ENCODE assay signal across 8 cellular contexts in the genomic region with DNA sequence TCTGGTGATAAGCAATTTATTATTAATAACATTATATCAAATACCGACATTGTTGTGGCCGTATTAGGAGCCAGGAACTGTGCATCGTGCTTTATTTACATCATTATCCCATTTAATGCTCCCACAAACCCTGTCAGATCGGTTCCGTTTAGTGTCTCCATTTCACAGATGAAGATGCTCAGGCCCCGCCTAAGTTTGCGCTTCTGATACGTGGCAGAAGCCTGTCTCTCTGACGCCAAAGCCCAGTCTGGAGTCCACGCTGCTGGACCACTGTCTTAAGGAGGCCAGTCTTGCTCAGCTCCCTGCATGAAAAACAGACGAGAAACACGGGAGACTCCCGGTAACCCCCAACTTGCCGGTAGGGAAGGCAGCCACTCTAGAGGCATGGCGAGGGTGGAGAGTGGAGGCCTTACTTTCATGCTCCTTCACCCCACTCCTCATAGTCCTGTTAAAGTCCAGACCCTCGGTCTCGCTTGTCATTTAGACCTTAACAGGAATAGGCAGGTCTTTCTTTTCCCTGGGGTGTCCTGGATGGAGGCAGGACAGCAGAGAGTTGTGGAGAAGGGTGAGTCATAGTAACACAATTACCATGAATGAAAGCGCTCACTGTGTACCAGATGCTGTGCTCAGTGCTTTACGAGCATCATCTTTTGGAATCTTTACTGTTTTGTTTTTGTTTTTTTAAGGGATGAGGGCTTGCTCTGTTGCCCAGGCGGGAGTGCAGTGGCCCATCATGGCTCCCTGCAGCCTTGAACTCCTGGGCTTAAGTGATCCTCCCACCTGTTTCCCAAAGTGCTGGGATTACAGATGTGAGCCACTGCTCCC. TPM values are rescaled to one million over a fixed set of nuclear protein-coding genes. Genes with fewer than 3 reads are reported as not detected.
DNase-seq lines count a peak whose midpoint lies in the region; ATAC-seq and TF ChIP-seq lines count a peak whose summit lies in the region.

No MANE protein-coding gene starts in this region.

- no peak overlapping the region for H3T11ph ChIP-seq in H9 (ENCODE audit: low read length)

- no peak overlapping the region; the same call in 1 of the 2 replicates for H3K14ac ChIP-seq in H9 (ENCODE audit: insufficient read depth, low read length)

- peak overlapping the region; percentile 37 for H3K9ac ChIP-seq in H9 (ENCODE audit: extremely low read depth, insufficient read length, low read length)

- H4K8ac ChIP-seq in H9 (replicated peaks; ENCODE audit: insufficient read length, low read depth, low read length), result no peak overlapping the region

- peak overlapping the region in 2 of 3 experiments; percentile 62 to 83; a peak in 4 of 7 replicates for H3K27ac Mint-ChIP-seq in H9
- peak overlapping the region; percentile 99 for H3K27ac Mint-ChIP-seq in activated CD4-positive, alpha-beta T cell treated with anti-CD3 and anti-CD28 coated beads, Interleukin-2, amount 10 ng/mL, durations not matched to agents 7 days and 5 days

- peaks cover 17% of the 10 kb centered on the region in 2 experiments for H3K4me1 Mint-ChIP-seq in H9
- H3K4me1 Mint-ChIP-seq in activated CD4-positive, alpha-beta T cell treated with anti-CD3 and anti-CD28 coated beads, Interleukin-2, amount 10 ng/mL, durations not matched to agents 7 days and 5 days, result peaks cover 52% of the 10 kb centered on the region

- H3K23ac ChIP-seq in H9 (ENCODE audit: insufficient read length, low read depth, low read length), result no peak overlapping the region

- H3K23me2 ChIP-seq in H9 (ENCODE audit: insufficient read length, low read depth, low read length, poor library complexity, severe bottlenecking), result peaks cover 6% of the 10 kb centered on the region

- H4K91ac ChIP-seq in H9 (ENCODE audit: insufficient read length, low read depth, low read length), result no peak overlapping the region

- POLR2A ChIA-PET in activated CD4-positive, alpha-beta T cell treated with anti-CD3 and anti-CD28 coated beads, Interleukin-2, amount 10 ng/mL, durations not matched to agents 7 days and 5 days (lab: Charles Lee), result interaction anchor here (1.4 kb wide), 1 partner anchor 29 kb away, joined by 5 read pairs; the partner anchor contains the start of gene C5orf24

- peak overlapping the region; percentile 89 to 92 for H3K4me3 Mint-ChIP-seq in H9
- H3K4me3 Mint-ChIP-seq in activated CD4-positive, alpha-beta T cell treated with anti-CD3 and anti-CD28 coated beads, Interleukin-2, amount 10 ng/mL, durations not matched to agents 7 days and 5 days, result peak overlapping the region; percentile 92

- H3K27me3 ChIP-seq in H9 (ENCODE audit: insufficient read depth, low read length) (no peaks in the 10 kb centered on the region), ectodermal cell (ENCODE audit: control insufficient read depth, insufficient read depth, low read length, poor library complexity, severe bottlenecking) (no peaks in the 10 kb centered on the region)

- intact Hi-C loops in lower leg skin (cut with DNase I; ENCODE audit: low total_unique reads), result no loop called here

- CTCF ChIA-PET in activated CD4-positive, alpha-beta T cell treated with anti-CD3 and anti-CD28 coated beads, Interleukin-2, amount 10 ng/mL, durations not matched to agents 7 days and 5 days (lab: Charles Lee), result interaction anchor here (0.5 to 2.5 kb wide), 3 partner anchors 29 to 397 kb away, joined by 3 to 19 read pairs (median 4); partner anchors contain the start of gene PCBD2

- no peaks in the 10 kb centered on the region for H3K36me3 ChIP-seq in ectodermal cell (ENCODE audit: control insufficient read depth, insufficient read depth, low read length)

- H3K4me1 ChIP-seq in H9 (ENCODE audit: insufficient read depth, low read length) (no peaks in the 10 kb centered on the region), ectodermal cell (ENCODE audit: control insufficient read depth, insufficient read depth, low read length) (no peaks in the 10 kb centered on the region)

- WGBS in H9 (ENCODE audit: extremely low coverage, insufficient read length, low lambda C conversion rate), result no CpG with 5 or more reads among the region's 20 CpGs
- WGBS in ectodermal cell, 2 experiments, result 22 to 25% methylated on average over 20 of the region's 20 CpGs
- WGBS in lower leg skin, 2 donors, result 7 to 9% methylated on average over 20 of the region's 20 CpGs

- no peaks in the 10 kb centered on the region for H3K9me3 ChIP-seq in H9 (ENCODE audit: control insufficient read depth, low read depth, low read length)
- no peaks in the 10 kb centered on the region for H3K9me3 ChIP-seq in ectodermal cell (ENCODE audit: control insufficient read depth, low read length)

- H3K4me3 ChIP-seq in ectodermal cell (ENCODE audit: insufficient read depth, low read depth, low read length) (peak overlapping the region; percentile 82), lower leg skin (ENCODE audit: low read depth, poor library complexity, severe bottlenecking) (peak overlapping the region; percentile 74)

- no peak overlapping the region for H2BK12ac ChIP-seq in H9 (ENCODE audit: insufficient read length, low read depth, low read length)

- H2BK5ac ChIP-seq in H9 (ENCODE audit: insufficient read length, low read length), result no peak overlapping the region

- H3K79me1 ChIP-seq in H9 (ENCODE audit: insufficient read depth, low read depth, low read length, poor library complexity, severe bottlenecking), result no peaks in the 10 kb centered on the region

- no peaks in the 10 kb centered on the region for H3K9me3 Mint-ChIP-seq in H9
- H3K9me3 Mint-ChIP-seq in activated CD4-positive, alpha-beta T cell treated with anti-CD3 and anti-CD28 coated beads, Interleukin-2, amount 10 ng/mL, durations not matched to agents 7 days and 5 days, result peaks cover 2% of the 10 kb centered on the region

- no peak overlapping the region for H3K4ac ChIP-seq in H9 (ENCODE audit: low read depth, low read length)

- H2AFZ ChIP-seq in H9 (ENCODE audit: low read length), result no peak overlapping the region

- peak overlapping the region; percentile 60 for H3K4me2 ChIP-seq in H9 (ENCODE audit: insufficient read depth, insufficient read length, low read length)

- H4K5ac ChIP-seq in H9 (ENCODE audit: insufficient read length, low read depth, low read length), result no peak overlapping the region

- H3K56ac ChIP-seq in H9 (ENCODE audit: insufficient read length, low read depth, low read length), result no peak overlapping the region

- no peak overlapping the region for H3K18ac ChIP-seq in H9 (ENCODE audit: insufficient read length, low read depth, low read length)

- no peaks in the 10 kb centered on the region for H3K79me2 ChIP-seq in H9 (ENCODE audit: insufficient read depth, low read length)

- TF ChIP-seq POLR2A in lower leg skin (IDR thresholded peaks at IDR 0.05), result no peak

- no peak overlapping the region for H2BK15ac ChIP-seq in H9 (ENCODE audit: low read depth, low read length)

- peak; percentile 85 for DNase-seq in EL
- DNase-seq in H9, result peak; percentile 27
- DNase-seq in NCI-H1092 (lab: John Stamatoyannopoulos, UW), result peak; percentile 19
- peak; percentile 40 for DNase-seq in activated CD4-positive, alpha-beta T cell treated with anti-CD3 and anti-CD28 coated beads, Interleukin-2, amount 10 ng/mL, durations not matched to agents 7 days and 5 days
- peak; percentile 69 to 89 for DNase-seq in lower leg skin (ENCODE audit: low spot score in 2 of 2)
- peak; percentile 49 to 53 for DNase-seq in stimulated activated CD4-positive, alpha-beta T cell treated with anti-CD3 and anti-CD28 coated beads, Interleukin-2, amount 100 ng/mL, for 24 hours

- no peak overlapping the region for H2BK120ac ChIP-seq in H9 (ENCODE audit: low read depth, low read length, poor library complexity, severe bottlenecking)

- peaks cover 0 to 5% (median 1%) of the 10 kb centered on the region in 3 experiments; a peak in 3 of 7 replicates for H3K36me3 Mint-ChIP-seq in H9 (ENCODE audit: insufficient read depth in 1 of 3, low read depth in 3 of 3)
- H3K36me3 Mint-ChIP-seq in activated CD4-positive, alpha-beta T cell treated with anti-CD3 and anti-CD28 coated beads, Interleukin-2, amount 10 ng/mL, durations not matched to agents 7 days and 5 days (ENCODE audit: low read depth), result peaks cover 23% of the 10 kb centered on the region

- no peak overlapping the region for H2AK5ac ChIP-seq in H9 (ENCODE audit: insufficient read length, low read length)

- no peaks in the 10 kb centered on the region for H4K20me1 ChIP-seq in H9 (ENCODE audit: control insufficient read depth, insufficient read depth, insufficient read length)

- H2BK20ac ChIP-seq in H9 (ENCODE audit: low read depth, low read length, poor library complexity, severe bottlenecking), result no peak overlapping the region

- no peaks in the 10 kb centered on the region for H3K27me3 Mint-ChIP-seq in H9 (ENCODE audit: low read depth)
- H3K27me3 Mint-ChIP-seq in activated CD4-positive, alpha-beta T cell treated with anti-CD3 and anti-CD28 coated beads, Interleukin-2, amount 10 ng/mL, durations not matched to agents 7 days and 5 days, result no peaks in the 10 kb centered on the region

- ATAC-seq in GM21367 (IDR thresholded peaks at IDR 0.05; ENCODE audit: unreplicated experiment), result no peak

- TF ChIP-seq CTCF in H9 (conservative IDR thresholded peaks at IDR 0.05) (no peak), lower leg skin (IDR thresholded peaks at IDR 0.05) (no peak)

- no peak overlapping the region for H3K27ac ChIP-seq in H9 (ENCODE audit: insufficient read length, low read depth, low read length)
- H3K27ac ChIP-seq in ectodermal cell (ENCODE audit: insufficient read depth, low read depth, low read length, poor library complexity, severe bottlenecking), result no peak overlapping the region

RNA-seq across cellular contexts. Expression of gene TXNDC15, which starts 0.9 kb away (rescaled TPM):
- total RNA-seq in H9 (2021), result 31.3 and 31.7 TPM in 2 replicates
- total RNA-seq in activated CD4-positive, alpha-beta T cell treated with anti-CD3 and anti-CD28 coated beads, Interleukin-2, amount 10 ng/mL, durations not matched to agents 7 days and 5 days, result 10 to 100 TPM; 40.6 to 50.0 TPM
- 37.9 TPM for polyA plus RNA-seq in ectodermal cell (2013, experiment 1 of 4)
- 38.5 TPM for polyA plus RNA-seq in ectodermal cell (2013, experiment 2 of 4)
- 28.7 TPM for polyA plus RNA-seq in ectodermal cell (2013, experiment 3 of 4)
- polyA plus RNA-seq in ectodermal cell (2013, experiment 4 of 4), result 41.7 TPM
- 10 to 100 TPM; 32.4 to 71.7 (median 49.7) TPM for total RNA-seq in lower leg skin

RNA-seq across cellular contexts. Expression of gene C5orf24, which starts 29.3 kb away (rescaled TPM):
- total RNA-seq in H9 (2021) (22.5 and 22.6 TPM in 2 replicates), lower leg skin (10 to 100 TPM; 21.5 to 31.2 (median 25.9) TPM)
- 10 to 100 TPM; 30.1 to 33.0 TPM for total RNA-seq in activated CD4-positive, alpha-beta T cell treated with anti-CD3 and anti-CD28 coated beads, Interleukin-2, amount 10 ng/mL, durations not matched to agents 7 days and 5 days
- 48.7 TPM for polyA plus RNA-seq in ectodermal cell (2013, experiment 1 of 4)
- 54.4 TPM for polyA plus RNA-seq in ectodermal cell (2013, experiment 2 of 4)
- 46.4 TPM for polyA plus RNA-seq in ectodermal cell (2013, experiment 3 of 4)
- 52.4 TPM for polyA plus RNA-seq in ectodermal cell (2013, experiment 4 of 4)

RNA-seq across cellular contexts. Expression of gene PCBD2, which starts 29.9 kb away (rescaled TPM):
- total RNA-seq in H9 (2021), result 11.0 and 11.9 TPM in 2 replicates
- total RNA-seq in activated CD4-positive, alpha-beta T cell treated with anti-CD3 and anti-CD28 coated beads, Interleukin-2, amount 10 ng/mL, durations not matched to agents 7 days and 5 days, result 10 to 100 TPM; 15.4 to 15.7 TPM
- 2.5 TPM for polyA plus RNA-seq in ectodermal cell (2013, experiment 1 of 4)
- polyA plus RNA-seq in ectodermal cell (2013, experiment 2 of 4), result 3.1 TPM
- polyA plus RNA-seq in ectodermal cell (2013, experiment 3 of 4), result 2.3 TPM
- polyA plus RNA-seq in ectodermal cell (2013, experiment 4 of 4), result 2.7 TPM
- 10 to 100 TPM in 1 of 4 donors, 1 to 10 TPM in 3; 2.3 to 10.6 (median 5.5) TPM for total RNA-seq in lower leg skin

Comparison
In these comparisons a context has a peak if more than half of its experiments do, and no peak if none do; other contexts are left out.
1. DNase-seq: peak in every context shown above with its lines; median percentile 85 in EL; 79 in lower leg skin; 51 in stimulated activated CD4-positive, alpha-beta T cell treated with anti-CD3 and anti-CD28 coated beads, Interleukin-2, amount 100 ng/mL, for 24 hours; 40 in activated CD4-positive, alpha-beta T cell treated with anti-CD3 and anti-CD28 coated beads, Interleukin-2, amount 10 ng/mL, durations not matched to agents 7 days and 5 days; 27 in H9; 19 in NCI-H1092.